In the genomic region with DNA sequence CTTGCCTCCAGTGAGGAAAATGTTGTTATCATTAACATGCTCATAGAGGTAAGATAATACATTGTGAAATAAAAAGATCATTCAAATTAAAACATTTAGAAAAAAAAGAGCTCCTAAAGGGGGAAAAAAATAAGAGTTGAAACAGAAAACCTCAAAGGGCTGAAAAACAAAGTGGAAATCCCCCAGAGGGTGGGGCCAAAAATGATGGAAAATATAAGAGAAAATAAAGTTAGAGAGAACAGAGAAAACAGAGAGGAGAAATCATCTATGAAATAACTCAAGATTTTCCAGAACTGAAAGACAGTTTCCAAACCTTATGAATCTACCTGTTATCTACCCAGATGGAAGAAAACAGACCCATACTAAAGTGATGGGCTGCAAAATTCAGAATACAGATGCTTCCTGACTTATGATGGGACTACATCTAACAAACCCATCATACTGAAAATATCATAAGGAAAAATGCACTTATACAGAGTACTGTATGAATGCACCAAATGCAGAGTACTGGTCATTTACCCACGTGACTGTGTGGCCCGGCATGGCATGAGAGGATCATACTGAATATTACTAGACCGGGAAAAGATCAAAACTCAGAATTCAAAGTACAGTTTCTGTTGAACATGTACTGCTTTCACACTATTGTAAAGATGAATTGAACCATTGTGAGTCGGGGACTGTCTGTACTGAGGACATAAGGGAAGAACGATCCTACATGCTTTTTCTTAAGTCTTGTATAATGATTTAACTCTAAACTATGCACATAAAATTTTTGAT, we compare ENCODE assay signal across 10 cellular contexts. TPM values are rescaled to one million over a fixed set of nuclear protein-coding genes. Genes with fewer than 3 reads are reported as not detected.
DNase-seq lines count a peak whose midpoint lies in the region; ATAC-seq and TF ChIP-seq lines count a peak whose summit lies in the region.
"Had no signal": no experiment of that assay in that cellular context is flagged by ENCODE, and none has a peak within 500 bp of the region (broad histone marks: within the 10 kb centered on the region; RNA-seq: fewer than 3 reads in every experiment).

No MANE protein-coding gene starts in this region.

- no peaks in the 10 kb centered on the region for H4K20me1 ChIP-seq in fibroblast of lung (ENCODE audit: control insufficient read depth, extremely low read depth, insufficient read depth, low read length)

- no peak for ATAC-seq in activated CD8-positive, alpha-beta memory T cell treated with anti-CD3 and anti-CD28 coated beads, Interleukin-2, amount 10 ng/mL, durations not matched to agents 7 days and 5 days
- no peak for ATAC-seq in activated B cell treated with CpG ODN at 0.5 μM for 24 hours (ENCODE audit: low read depth)
- no peak for ATAC-seq in stimulated activated effector memory CD8-positive, alpha-beta T cell treated with anti-CD3 and anti-CD28 coated beads, Interleukin-12 subunit alpha, Interleukin-12 subunit beta, amount 100 ng/mL, for 72 hours

- H2AFZ ChIP-seq in fibroblast of lung (ENCODE audit: low read length), result no peak overlapping the region

- peaks cover 23% of the 10 kb centered on the region for H3K79me2 ChIP-seq in fibroblast of lung (ENCODE audit: control insufficient read depth, insufficient read depth, low read length)

- intact Hi-C loops in activated B cell treated with CpG ODN at 0.5 μM for 24 hours (cut with micrococcal nuclease), result loop anchor here (1.0 kb wide), 1 partner anchor 17 kb away; no protein-coding TSS in a partner anchor

- H3K27me3 Mint-ChIP-seq in activated CD8-positive, alpha-beta memory T cell treated with anti-CD3 and anti-CD28 coated beads, Interleukin-2, amount 10 ng/mL, durations not matched to agents 7 days and 5 days, result no peaks in the 10 kb centered on the region
- no peaks in the 10 kb centered on the region for H3K27me3 Mint-ChIP-seq in activated B cell treated with CpG ODN at 0.5 μM for 24 hours

- peak overlapping the region in 2 of 4 experiments; percentile 6 to 15 for H3K4me3 ChIP-seq in fibroblast of lung (replicated peaks in 1 of 4; ENCODE audit: control extremely low read depth in 1 of 4, insufficient read depth in 1 of 4, low read depth in 3 of 4, low read length in 4 of 4)

- H3K36me3 ChIP-seq in fibroblast of lung (ENCODE audit: control insufficient read depth, insufficient read depth, low read length), result peaks cover 5% of the 10 kb centered on the region

- peak overlapping the region; percentile 77 for H3K27ac Mint-ChIP-seq in activated CD8-positive, alpha-beta memory T cell treated with anti-CD3 and anti-CD28 coated beads, Interleukin-2, amount 10 ng/mL, durations not matched to agents 7 days and 5 days
- peak overlapping the region; percentile 83 for H3K27ac Mint-ChIP-seq in activated B cell treated with CpG ODN at 0.5 μM for 24 hours
- H3K27ac Mint-ChIP-seq in stimulated activated effector memory CD8-positive, alpha-beta T cell treated with anti-CD3 and anti-CD28 coated beads, Interleukin-12 subunit alpha, Interleukin-12 subunit beta, amount 100 ng/mL, for 72 hours, result peak overlapping the region; percentile 86

- no peak overlapping the region for H3K9ac ChIP-seq in fibroblast of lung (ENCODE audit: insufficient read depth, low read length)

- no peaks in the 10 kb centered on the region for H3K27me3 ChIP-seq in fibroblast of lung (ENCODE audit: control insufficient read depth, insufficient read depth, low read length)
- H3K27me3 ChIP-seq: ascending aorta had no signal

- peaks cover 64% of the 10 kb centered on the region for H3K36me3 Mint-ChIP-seq in activated CD8-positive, alpha-beta memory T cell treated with anti-CD3 and anti-CD28 coated beads, Interleukin-2, amount 10 ng/mL, durations not matched to agents 7 days and 5 days
- peaks cover 72% of the 10 kb centered on the region for H3K36me3 Mint-ChIP-seq in activated B cell treated with CpG ODN at 0.5 μM for 24 hours (ENCODE audit: low read depth)
- H3K36me3 Mint-ChIP-seq in stimulated activated effector memory CD8-positive, alpha-beta T cell treated with anti-CD3 and anti-CD28 coated beads, Interleukin-12 subunit alpha, Interleukin-12 subunit beta, amount 100 ng/mL, for 72 hours, result peaks cover 79% of the 10 kb centered on the region

- TF ChIP-seq CTCF in activated B cell treated with CpG ODN at 0.5 μM for 24 hours (IDR thresholded peaks at IDR 0.05), result no peak
- no peak for TF ChIP-seq CTCF in fibroblast of lung (conservative IDR thresholded peaks at IDR 0.05 in 1 of 2, IDR thresholded peaks at IDR 0.05 in 1 of 2; ENCODE audit: low read depth in 1 of 2, low read length in 2 of 2)

- peak overlapping the region; percentile 98 for H3K4me3 Mint-ChIP-seq in activated CD8-positive, alpha-beta memory T cell treated with anti-CD3 and anti-CD28 coated beads, Interleukin-2, amount 10 ng/mL, durations not matched to agents 7 days and 5 days
- peak overlapping the region; percentile 77 for H3K4me3 Mint-ChIP-seq in activated B cell treated with CpG ODN at 0.5 μM for 24 hours
- peak overlapping the region; percentile 84 for H3K4me3 Mint-ChIP-seq in stimulated activated effector memory CD8-positive, alpha-beta T cell treated with anti-CD3 and anti-CD28 coated beads, Interleukin-12 subunit alpha, Interleukin-12 subunit beta, amount 100 ng/mL, for 72 hours

- H3K9me3 Mint-ChIP-seq in activated CD8-positive, alpha-beta memory T cell treated with anti-CD3 and anti-CD28 coated beads, Interleukin-2, amount 10 ng/mL, durations not matched to agents 7 days and 5 days (ENCODE audit: low read depth), result no peaks in the 10 kb centered on the region
- no peaks in the 10 kb centered on the region for H3K9me3 Mint-ChIP-seq in activated B cell treated with CpG ODN at 0.5 μM for 24 hours
- no peaks in the 10 kb centered on the region for H3K9me3 Mint-ChIP-seq in stimulated activated effector memory CD8-positive, alpha-beta T cell treated with anti-CD3 and anti-CD28 coated beads, Interleukin-12 subunit alpha, Interleukin-12 subunit beta, amount 100 ng/mL, for 72 hours

- CTCF ChIA-PET in activated CD8-positive, alpha-beta memory T cell treated with anti-CD3 and anti-CD28 coated beads, Interleukin-2, amount 10 ng/mL, durations not matched to agents 7 days and 5 days (lab: Charles Lee), result interaction anchor here (0.9 to 2.0 kb wide), 5 partner anchors 10 to 291 kb away, joined by 3 to 7 read pairs (median 4); no protein-coding TSS in a partner anchor
- CTCF ChIA-PET in activated B cell treated with CpG ODN at 0.5 μM for 24 hours (lab: Charles Lee), result interaction anchor here (1.0 to 1.7 kb wide), 4 partner anchors 22 to 96 kb away, joined by 3 to 6 read pairs (median 4); a partner anchor contains a TSS

- no peak for DNase-seq in activated CD8-positive, alpha-beta memory T cell treated with anti-CD3 and anti-CD28 coated beads, Interleukin-2, amount 10 ng/mL, durations not matched to agents 7 days and 5 days
- DNase-seq in activated CD8-positive, alpha-beta memory T cell treated with anti-CD3 and anti-CD28 coated beads for 24 hours, result no peak
- DNase-seq in activated B cell treated with CpG ODN at 0.5 μM for 24 hours, result no peak
- no peak for DNase-seq in fibroblast of lung (ENCODE audit: low read depth in 2 of 2)
- DNase-seq in stimulated activated effector memory CD8-positive, alpha-beta T cell treated with anti-CD3 and anti-CD28 coated beads, Interleukin-12 subunit alpha, Interleukin-12 subunit beta, amount 100 ng/mL, for 72 hours (ENCODE audit: low spot score in 2 of 2), result peak in 1 of 2 donors; percentile 46
- DNase-seq in DMS53 (lab: John Stamatoyannopoulos, UW), result no peak
- no peak for DNase-seq in CD1c-positive myeloid dendritic cell (ENCODE audit: extremely low spot score)
- no peak for DNase-seq in NCI-H2227 treated with DMSO at 0.1 percent for 48 hours (lab: John Stamatoyannopoulos, UW)
- DNase-seq: SHP77 had no signal

- no peak overlapping the region for H3K27ac ChIP-seq in fibroblast of lung (ENCODE audit: insufficient read depth, low read length)
- H3K27ac ChIP-seq: ascending aorta had no signal

- H3K4me1 ChIP-seq in fibroblast of lung (ENCODE audit: control insufficient read depth, extremely low read depth, insufficient read depth, low read length), result peaks cover 8% of the 10 kb centered on the region

- POLR2A ChIA-PET in activated B cell treated with CpG ODN at 0.5 μM for 24 hours (lab: Charles Lee), result interaction anchor here (0.7 to 5.3 kb wide), 9 partner anchors 9 to 568 kb away, joined by 3 to 70 read pairs (median 4); a partner anchor contains a TSS

- H3K4me1 Mint-ChIP-seq in activated CD8-positive, alpha-beta memory T cell treated with anti-CD3 and anti-CD28 coated beads, Interleukin-2, amount 10 ng/mL, durations not matched to agents 7 days and 5 days, result peaks cover 71% of the 10 kb centered on the region
- peaks cover 78% of the 10 kb centered on the region for H3K4me1 Mint-ChIP-seq in activated B cell treated with CpG ODN at 0.5 μM for 24 hours
- peaks cover 67% of the 10 kb centered on the region for H3K4me1 Mint-ChIP-seq in stimulated activated effector memory CD8-positive, alpha-beta T cell treated with anti-CD3 and anti-CD28 coated beads, Interleukin-12 subunit alpha, Interleukin-12 subunit beta, amount 100 ng/mL, for 72 hours

- H3K9me3 ChIP-seq in fibroblast of lung (ENCODE audit: control insufficient read depth, insufficient read depth, low read depth, low read length), result no peaks in the 10 kb centered on the region
- H3K9me3 ChIP-seq: ascending aorta had no signal

- peak overlapping the region; percentile 40 for H3K4me2 ChIP-seq in fibroblast of lung (ENCODE audit: extremely low read depth, insufficient read depth, low read length)

RNA-seq across cellular contexts. Expression of a gene that starts 4.0 kb away (rescaled TPM):
- 10 to 100 TPM; 17.5 to 22.7 TPM for total RNA-seq in activated CD8-positive, alpha-beta memory T cell treated with anti-CD3 and anti-CD28 coated beads, Interleukin-2, amount 10 ng/mL, durations not matched to agents 7 days and 5 days
- total RNA-seq in activated B cell treated with CpG ODN at 0.5 μM for 24 hours (22.8 and 25.4 TPM in 2 replicates), fibroblast of lung (8.0 and 8.6 TPM in 2 replicates)
- 4.4 and 5.0 TPM in 2 replicates for polyA plus RNA-seq in fibroblast of lung
- polyA plus RNA-seq in fibroblast of lung (2012), result 3.6 and 3.9 TPM in 2 replicates
- 2.3 and 5.1 TPM in 2 replicates for polyA minus RNA-seq in fibroblast of lung (ENCODE audit: low replicate concordance)

RNA-seq across cellular contexts. Expression of a gene that starts 23.5 kb away (rescaled TPM):
- 10 to 100 TPM; 86.0 to 93.1 TPM for total RNA-seq in activated CD8-positive, alpha-beta memory T cell treated with anti-CD3 and anti-CD28 coated beads, Interleukin-2, amount 10 ng/mL, durations not matched to agents 7 days and 5 days
- total RNA-seq in activated B cell treated with CpG ODN at 0.5 μM for 24 hours (104 and 120 TPM in 2 replicates), fibroblast of lung (30.8 and 53.5 TPM in 2 replicates)
- 30.5 and 37.5 TPM in 2 replicates for polyA plus RNA-seq in fibroblast of lung
- 47.9 and 58.0 TPM in 2 replicates for polyA plus RNA-seq in fibroblast of lung (2012)
- 95.6 and 113 TPM in 2 replicates for polyA minus RNA-seq in fibroblast of lung (ENCODE audit: low replicate concordance)

RNA-seq across cellular contexts. Expression of a gene that starts 38.5 kb away (rescaled TPM):
- 10 to 100 TPM; 14.3 to 14.6 TPM for total RNA-seq in activated CD8-positive, alpha-beta memory T cell treated with anti-CD3 and anti-CD28 coated beads, Interleukin-2, amount 10 ng/mL, durations not matched to agents 7 days and 5 days
- total RNA-seq in activated B cell treated with CpG ODN at 0.5 μM for 24 hours, result 24.9 and 28.2 TPM in 2 replicates
- 7.9 and 8.2 TPM in 2 replicates for total RNA-seq in fibroblast of lung
- 5.4 and 5.5 TPM in 2 replicates for polyA plus RNA-seq in fibroblast of lung
- polyA plus RNA-seq in fibroblast of lung (2012), result 5.2 and 5.3 TPM in 2 replicates
- polyA minus RNA-seq in fibroblast of lung (ENCODE audit: low replicate concordance), result 14.0 and 24.2 TPM in 2 replicates

RNA-seq across cellular contexts. Expression of a gene that starts 38.6 kb away (rescaled TPM):
- under 1 TPM in 1 of 2 experiments, not detected in 1; 0.21 TPM for total RNA-seq in activated CD8-positive, alpha-beta memory T cell treated with anti-CD3 and anti-CD28 coated beads, Interleukin-2, amount 10 ng/mL, durations not matched to agents 7 days and 5 days
- total RNA-seq in activated B cell treated with CpG ODN at 0.5 μM for 24 hours (0.73 and 0.91 TPM in 2 replicates), fibroblast of lung (5.0 and 8.5 TPM in 2 replicates)
- 0.78 and 1.1 TPM in 2 replicates for polyA plus RNA-seq in fibroblast of lung
- 0.23 and 0.49 TPM in 2 replicates for polyA plus RNA-seq in fibroblast of lung (2012)
- polyA minus RNA-seq in fibroblast of lung (ENCODE audit: low replicate concordance), result 0.30 TPM in 1 of 2 replicates, not detected in the other
